Comparison of ENCODE assay signal across 32 cellular contexts in the genomic region with DNA sequence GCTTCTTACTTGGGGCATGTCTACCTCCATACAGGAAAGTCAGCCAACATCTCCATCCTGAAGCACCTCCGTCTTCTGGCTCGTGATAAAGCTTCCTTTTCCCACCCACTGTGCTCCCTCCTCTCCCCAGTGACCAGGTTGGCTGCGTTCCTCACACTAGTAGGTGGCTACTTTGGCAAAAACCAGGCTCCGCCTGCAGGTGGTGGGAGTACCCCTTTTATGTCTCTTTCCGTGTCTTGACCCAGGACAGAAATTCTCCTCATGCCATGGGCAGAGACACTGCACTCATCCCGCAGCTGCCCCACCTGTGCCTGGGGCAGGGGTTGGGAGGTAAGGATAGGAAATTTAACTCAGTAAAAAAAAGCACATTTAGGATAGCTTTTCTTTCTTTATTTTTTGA. TPM values are rescaled to one million over a fixed set of nuclear protein-coding genes. Genes with fewer than 3 reads are reported as not detected.
"Had no signal": no experiment of that assay in that cellular context is flagged by ENCODE, and none has a peak within 500 bp of the region (broad histone marks: within the 10 kb centered on the region; RNA-seq: fewer than 3 reads in every experiment).

No MANE protein-coding gene starts in this region.

- H2AFZ ChIP-seq: parathyroid adenoma had no signal

- H3K4me1 ChIP-seq: ascending aorta, colonic mucosa, parathyroid adenoma, psoas muscle had no signal

- H3K36me3 Mint-ChIP-seq: activated naive CD4-positive, alpha-beta T cell treated with anti-CD3 and anti-CD28 coated beads, Interleukin-2, amount 10 ng/mL, durations not matched to agents 7 days and 5 days; activated naive CD8-positive, alpha-beta T cell treated with anti-CD3 and anti-CD28 coated beads, Interleukin-2, amount 10 ng/mL, durations not matched to agents 7 days and 5 days; brain; naive thymus-derived CD4-positive, alpha-beta T cell had no signal

- H3K9me3 Mint-ChIP-seq: activated CD4-positive, alpha-beta memory T cell treated with anti-CD3 and anti-CD28 coated beads, Interleukin-2, amount 10 ng/mL, durations not matched to agents 7 days and 5 days; activated CD4-positive, alpha-beta T cell treated with anti-CD3 and anti-CD28 coated beads, Interleukin-2, amount 10 ng/mL, durations not matched to agents 7 days and 5 days; activated naive CD4-positive, alpha-beta T cell treated with anti-CD3 and anti-CD28 coated beads, Interleukin-2, amount 10 ng/mL, durations not matched to agents 7 days and 5 days; activated naive CD8-positive, alpha-beta T cell treated with anti-CD3 and anti-CD28 coated beads, Interleukin-2, amount 10 ng/mL, durations not matched to agents 7 days and 5 days; activated T-cell treated with anti-CD3 and anti-CD28 coated beads, Interleukin-2, amount 50 U/mL, for 24 hours; neural crest cell had no signal

- H3K4me2 ChIP-seq: smooth muscle cell had no signal

- H3K36me3 ChIP-seq: ascending aorta, cardiac muscle cell, colonic mucosa, heart left ventricle, tibial nerve had no signal

- H3K27me3 ChIP-seq: ascending aorta, dorsolateral prefrontal cortex, tibial nerve had no signal

- H3K27ac ChIP-seq: ascending aorta, cardiac muscle cell, colonic mucosa, dorsolateral prefrontal cortex, heart left ventricle, parathyroid adenoma, psoas muscle, tibial nerve had no signal

- H3K9ac ChIP-seq: parathyroid adenoma had no signal

- H3K4me3 ChIP-seq: ascending aorta, cardiac muscle cell, colonic mucosa, dorsolateral prefrontal cortex, heart left ventricle, psoas muscle, smooth muscle cell, tibial nerve had no signal

- H3K27ac Mint-ChIP-seq: activated CD4-positive, alpha-beta memory T cell treated with anti-CD3 and anti-CD28 coated beads, Interleukin-2, amount 10 ng/mL, durations not matched to agents 7 days and 5 days; activated CD4-positive, alpha-beta T cell treated with anti-CD3 and anti-CD28 coated beads, Interleukin-2, amount 10 ng/mL, durations not matched to agents 7 days and 5 days; activated naive CD4-positive, alpha-beta T cell treated with anti-CD3 and anti-CD28 coated beads, Interleukin-2, amount 10 ng/mL, durations not matched to agents 7 days and 5 days; activated naive CD8-positive, alpha-beta T cell treated with anti-CD3 and anti-CD28 coated beads, Interleukin-2, amount 10 ng/mL, durations not matched to agents 7 days and 5 days; activated T-cell treated with anti-CD3 and anti-CD28 coated beads, Interleukin-2, amount 50 U/mL, for 24 hours; brain; naive thymus-derived CD4-positive, alpha-beta T cell had no signal

- ATAC-seq: heart left ventricle; left ventricle myocardium superior; naive thymus-derived CD4-positive, alpha-beta T cell; psoas muscle had no signal

- DNase-seq: activated CD4-positive, alpha-beta memory T cell treated with anti-CD3 and anti-CD28 coated beads, Interleukin-2, amount 10 ng/mL, durations not matched to agents 7 days and 5 days; activated CD4-positive, alpha-beta T cell treated with anti-CD3 and anti-CD28 coated beads for 1 hour; activated CD4-positive, alpha-beta T cell treated with anti-CD3 and anti-CD28 coated beads, Interleukin-2, amount 10 ng/mL, durations not matched to agents 7 days and 5 days; activated CD8-positive, alpha-beta memory T cell treated with anti-CD3 and anti-CD28 coated beads, Interleukin-2, amount 50 U/mL, for 48 hours; activated gamma-delta T cell; activated naive CD4-positive, alpha-beta T cell treated with anti-CD3 and anti-CD28 coated beads, Interleukin-2, amount 10 ng/mL, durations not matched to agents 7 days and 5 days; activated naive CD8-positive, alpha-beta T cell treated with anti-CD3 and anti-CD28 coated beads, Interleukin-2, amount 10 ng/mL, durations not matched to agents 7 days and 5 days; activated T-cell treated with anti-CD3 and anti-CD28 coated beads, Interleukin-2, amount 50 U/mL, for 24 hours; cerebellar nuclear complex; colonic mucosa; dorsolateral prefrontal cortex; effector memory CD4-positive, alpha-beta T cell; erythroblast; heart left ventricle; hypothalamus; left ventricle myocardium superior; midbrain; naive thymus-derived CD4-positive, alpha-beta T cell; occipital lobe; psoas muscle; stimulated activated CD4-positive, alpha-beta T cell treated with anti-CD3 and anti-CD28 coated beads, Interleukin-15, amount 100 ng/mL, for 24 hours; stimulated activated naive CD4-positive, alpha-beta T cell; T-helper 2 cell had no signal

- H3K4me3 Mint-ChIP-seq: activated CD4-positive, alpha-beta memory T cell treated with anti-CD3 and anti-CD28 coated beads, Interleukin-2, amount 10 ng/mL, durations not matched to agents 7 days and 5 days; activated CD4-positive, alpha-beta T cell treated with anti-CD3 and anti-CD28 coated beads, Interleukin-2, amount 10 ng/mL, durations not matched to agents 7 days and 5 days; activated naive CD4-positive, alpha-beta T cell treated with anti-CD3 and anti-CD28 coated beads, Interleukin-2, amount 10 ng/mL, durations not matched to agents 7 days and 5 days; activated naive CD8-positive, alpha-beta T cell treated with anti-CD3 and anti-CD28 coated beads, Interleukin-2, amount 10 ng/mL, durations not matched to agents 7 days and 5 days; activated T-cell treated with anti-CD3 and anti-CD28 coated beads, Interleukin-2, amount 50 U/mL, for 24 hours; brain; naive thymus-derived CD4-positive, alpha-beta T cell; neural crest cell had no signal

- H3K79me2 ChIP-seq: parathyroid adenoma had no signal

- H3K9me3 ChIP-seq: ascending aorta, colonic mucosa, heart left ventricle, psoas muscle, tibial nerve had no signal

RNA-seq across cellular contexts. Expression of a gene that starts 50.9 kb away (rescaled TPM):
- total RNA-seq: ascending aorta, cardiac muscle cell, fibroblast of villous mesenchyme, left ventricle myocardium superior, lung microvascular endothelial cell, neural crest cell, smooth muscle cell had no signal
- polyA plus RNA-seq: cardiac muscle cell; naive thymus-derived CD4-positive, alpha-beta T cell; smooth muscle cell had no signal
